ENCODE assay signal across 21 cellular contexts in genomic region chr22:17678817-17679385, GRCh38.
"Had no signal": no experiment of that assay in that cellular context is flagged by ENCODE, and none has a peak within 500 bp of the region (broad histone marks: within the 10 kb centered on the region; RNA-seq: fewer than 3 reads in every experiment).

No MANE protein-coding gene starts in this region.

- H3K4me1 ChIP-seq: prostate gland, upper lobe of left lung had no signal

- H3K27ac ChIP-seq: adrenal gland, left ventricle myocardium inferior, prostate gland, skin epidermis, testis, upper lobe of left lung had no signal

- ATAC-seq: activated CD4-positive, CD25-positive, alpha-beta regulatory T cell treated with anti-CD3 and anti-CD28 coated beads, Interleukin-2, amount 50 U/mL, for 24 hours; activated naive CD4-positive, alpha-beta T cell treated with anti-CD3 and anti-CD28 coated beads, Interleukin-2, amount 50 U/mL, for 72 hours; activated T-cell treated with anti-CD3 and anti-CD28 coated beads, Interleukin-2, amount 50 U/mL, for 72 hours; effector memory CD8-positive, alpha-beta T cell; mucosa of descending colon; right cardiac atrium had no signal

- H3K9me3 ChIP-seq: adrenal gland, left ventricle myocardium inferior, mucosa of descending colon, prostate gland, testis, upper lobe of left lung had no signal

- DNase-seq: activated effector memory CD4-positive, alpha-beta T cell treated with anti-CD3 and anti-CD28 coated beads, Interleukin-2, amount 50 U/mL, for 16 hours; activated T-cell treated with anti-CD3 and anti-CD28 coated beads, Interleukin-2, amount 50 U/mL, for 72 hours; dermis blood vessel endothelial cell; effector memory CD8-positive, alpha-beta T cell; foreskin fibroblast; glutamatergic neuron; hippocampal formation; left ventricle myocardium inferior; mucosa of descending colon; naive B cell; right cardiac atrium; stimulated activated CD4-positive, alpha-beta T cell treated with anti-CD3 and anti-CD28 coated beads, Interleukin-15, amount 100 ng/mL, for 24 hours; stimulated activated CD4-positive, alpha-beta T cell treated with anti-CD3 and anti-CD28 coated beads, Interleukin-2, amount 100 ng/mL, for 48 hours; testis; upper lobe of left lung had no signal

- H3K27me3 ChIP-seq: adrenal gland, cardiac muscle cell, testis, upper lobe of left lung had no signal

- H3K36me3 ChIP-seq: adrenal gland, cardiac muscle cell, prostate gland had no signal

- H3K4me3 ChIP-seq: adrenal gland, cardiac muscle cell, left ventricle myocardium inferior, mucosa of descending colon, prostate gland, skin epidermis, testis, upper lobe of left lung had no signal
